1 cellular context compared by ENCODE assay signal in genomic region chr3:185399629-185400339, GRCh38.
TF ChIP-seq lines count a peak whose summit lies in the region.

No MANE protein-coding gene starts in this region.

TF ChIP-seq in GM23338, 12 proteins besides CTCF, POLR2A, EP300 and RAD21 (continued from another document):
- TF ChIP-seq ZNF462 (CRISPR knock-in tag; IDR thresholded peaks at IDR 0.05): no peak
- no peak for TF ChIP-seq JUNB (IDR thresholded peaks at IDR 0.05; ENCODE audit: unreplicated experiment)
- TF ChIP-seq STAT1 (IDR thresholded peaks at IDR 0.05; ENCODE audit: unreplicated experiment): no peak
